In the genomic region with DNA sequence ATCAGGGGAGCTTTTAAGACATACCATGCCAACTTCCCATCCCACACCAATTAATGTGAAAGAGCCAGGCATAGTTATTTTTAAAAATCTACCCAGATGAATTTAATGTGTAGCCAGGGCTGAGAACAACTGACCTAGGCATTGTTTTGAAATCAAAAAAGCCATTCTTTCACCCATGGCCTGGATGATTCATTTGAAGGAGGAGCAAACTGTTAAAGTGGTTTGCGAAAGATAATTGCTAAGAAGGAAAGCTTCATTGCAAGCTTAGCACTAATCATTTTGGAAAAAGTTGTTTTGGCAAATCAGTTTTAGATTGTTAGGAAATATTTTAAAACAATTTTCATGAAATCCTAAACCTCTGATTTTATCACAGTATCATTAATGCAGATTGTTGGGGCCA, we compare ENCODE assay signal across 13 cellular contexts. TPM values are rescaled to one million over a fixed set of nuclear protein-coding genes. Genes with fewer than 3 reads are reported as not detected.
DNase-seq lines count a peak whose midpoint lies in the region; ATAC-seq and TF ChIP-seq lines count a peak whose summit lies in the region.
"Had no signal": no experiment of that assay in that cellular context is flagged by ENCODE, and none has a peak within 500 bp of the region (broad histone marks: within the 10 kb centered on the region; RNA-seq: fewer than 3 reads in every experiment).

No MANE protein-coding gene starts in this region.

- H3K36me3 ChIP-seq in BLaER1 (no peaks in the 10 kb centered on the region), WERI-Rb-1 (no peaks in the 10 kb centered on the region), mesendoderm (ENCODE audit: control insufficient read depth, insufficient read depth, low read length) (no peaks in the 10 kb centered on the region)
- H3K36me3 ChIP-seq: pancreas had no signal

- H2BK120ac ChIP-seq in mesendoderm (ENCODE audit: low read depth, low read length): no peak overlapping the region

- DNase-seq in HT1080 (ENCODE audit: low read depth) (peak; percentile 10), amniotic epithelial cell (ENCODE audit: low read depth) (peak; percentile 76), kidney glomerular epithelial cell (lab: John Stamatoyannopoulos, UW) (peak; percentile 11), NCI-H2227 (lab: John Stamatoyannopoulos, UW; ENCODE audit: unreplicated experiment) (no peak), WERI-Rb-1 (no peak), mesendoderm (no peak)
- DNase-seq: activated CD8-positive, alpha-beta T cell treated with anti-CD3 and anti-CD28 coated beads for 36 hours; dorsolateral prefrontal cortex; pancreas had no signal

- no peak overlapping the region for H3K4me3 ChIP-seq in BLaER1
- no peak overlapping the region for H3K4me3 ChIP-seq in WERI-Rb-1 (ENCODE audit: low read depth, low read length)
- no peak overlapping the region for H3K4me3 ChIP-seq in mesendoderm (ENCODE audit: low read length)
- H3K4me3 ChIP-seq: dorsolateral prefrontal cortex, pancreas had no signal

- no peaks in the 10 kb centered on the region for H3K79me2 ChIP-seq in mesendoderm (ENCODE audit: control insufficient read depth, insufficient read depth, low read length)

- no peak overlapping the region for H4K8ac ChIP-seq in mesendoderm (ENCODE audit: low read depth, low read length)

- WGBS in mesendoderm (ENCODE audit: extremely low coverage, insufficient coverage, low lambda C conversion rate): no CpG with 5 or more reads among the region's 1 CpG

- H2BK5ac ChIP-seq in mesendoderm (ENCODE audit: low read length): no peak overlapping the region

- H4K5ac ChIP-seq in mesendoderm (ENCODE audit: low read length): no peak overlapping the region

- H3K23ac ChIP-seq in mesendoderm (ENCODE audit: low read length): no peak overlapping the region

- H4K20me1 ChIP-seq in BLaER1: no peaks in the 10 kb centered on the region

- no peak overlapping the region for H2AK5ac ChIP-seq in mesendoderm (ENCODE audit: low read length)

- no peaks in the 10 kb centered on the region for H3K27me3 ChIP-seq in BLaER1
- H3K27me3 ChIP-seq in WERI-Rb-1 (ENCODE audit: insufficient read depth, low read depth, severe bottlenecking): no peaks in the 10 kb centered on the region
- H3K27me3 ChIP-seq in mesendoderm (ENCODE audit: insufficient read depth, low read length, poor library complexity): no peaks in the 10 kb centered on the region
- H3K27me3 ChIP-seq: pancreas had no signal

- peak overlapping the region; percentile 25; the same call in 1 of the 2 replicates for H3K4me2 ChIP-seq in BLaER1
- H3K4me2 ChIP-seq in mesendoderm (ENCODE audit: low read length): no peak overlapping the region

- H3K4ac ChIP-seq in mesendoderm (ENCODE audit: low read depth, low read length): no peak overlapping the region

- H3K9ac ChIP-seq in BLaER1 (no peak overlapping the region), mesendoderm (ENCODE audit: low read length) (no peak overlapping the region)

- H3K9me3 ChIP-seq in BLaER1 (no peaks in the 10 kb centered on the region), WERI-Rb-1 (ENCODE audit: severe bottlenecking) (no peaks in the 10 kb centered on the region)
- H3K9me3 ChIP-seq: pancreas had no signal

- no peak overlapping the region for H2BK15ac ChIP-seq in mesendoderm (replicated peaks; ENCODE audit: low read depth)

- no peak overlapping the region for H3K56ac ChIP-seq in mesendoderm (ENCODE audit: low read length)

- H3K27ac ChIP-seq in BLaER1: no peak overlapping the region
- no peak overlapping the region for H3K27ac ChIP-seq in WERI-Rb-1
- no peak overlapping the region for H3K27ac ChIP-seq in mesendoderm (ENCODE audit: low read depth, low read length)
- H3K27ac ChIP-seq: dorsolateral prefrontal cortex, pancreas had no signal

- no peak for ATAC-seq in HG03095 (IDR thresholded peaks at IDR 0.05; ENCODE audit: unreplicated experiment)
- ATAC-seq: activated CD8-positive, alpha-beta T cell treated with anti-CD3 and anti-CD28 coated beads for 36 hours; SK-N-SH treated with all-trans-retinoic acid at 6 μM for 48 hours had no signal

- peaks cover 15% of the 10 kb centered on the region for H3K4me1 ChIP-seq in BLaER1
- no peaks in the 10 kb centered on the region for H3K4me1 ChIP-seq in mesendoderm (ENCODE audit: control insufficient read depth, low read depth, low read length)
- H3K4me1 ChIP-seq: pancreas had no signal

- TF ChIP-seq CTCF in WERI-Rb-1 (IDR thresholded peaks at IDR 0.05; ENCODE audit: low read depth, low read length): no peak

- H3K18ac ChIP-seq in mesendoderm (ENCODE audit: low read length): no peak overlapping the region

- no peaks in the 10 kb centered on the region for H3K79me1 ChIP-seq in mesendoderm (ENCODE audit: low read length)

RNA-seq across cellular contexts. Expression of a gene that starts 2.1 kb away (rescaled TPM):
- total RNA-seq in HT1080 (2014; rRNA removed; shearing (Covaris generic)): 2.1 TPM in 1 of 2 replicates, not detected in the other
- polyA plus RNA-seq in HT1080 (2015; cell fraction: cytosol; rRNA removed): 0.56 and 0.70 TPM in 2 replicates
- not detected in 2 replicates for polyA plus RNA-seq in HT1080 (2015; cell fraction: nucleus; rRNA removed)
- polyA plus RNA-seq in mesendoderm (2013, experiment 1 of 2): 2.7 TPM
- 2.8 TPM for polyA plus RNA-seq in mesendoderm (2013, experiment 2 of 2)
- total RNA-seq: astrocyte had no signal
- polyA plus RNA-seq: pancreas had no signal

RNA-seq across cellular contexts. Expression of a gene that starts 22.0 kb away (rescaled TPM):
- total RNA-seq in HT1080 (2014; rRNA removed; shearing (Covaris generic)): not detected in 2 replicates
- polyA plus RNA-seq in HT1080 (2015; cell fraction: cytosol; rRNA removed): 0.02 and 0.06 TPM in 2 replicates
- 0.03 and 0.18 TPM in 2 replicates for polyA plus RNA-seq in HT1080 (2015; cell fraction: nucleus; rRNA removed)
- 0.06 TPM for polyA plus RNA-seq in mesendoderm (2013, experiment 1 of 2)
- polyA plus RNA-seq in mesendoderm (2013, experiment 2 of 2): 0.04 TPM

RNA-seq across cellular contexts. Expression of a gene that starts 56.5 kb away (rescaled TPM):
- total RNA-seq in HT1080 (2014; rRNA removed; shearing (Covaris generic)): 150 and 163 TPM in 2 replicates
- 230 and 231 TPM in 2 replicates for polyA plus RNA-seq in HT1080 (2015; cell fraction: cytosol; rRNA removed)
- polyA plus RNA-seq in HT1080 (2015; cell fraction: nucleus; rRNA removed): 490 and 542 TPM in 2 replicates
- polyA plus RNA-seq in mesendoderm (2013, experiment 1 of 2): 39.8 TPM
- polyA plus RNA-seq in mesendoderm (2013, experiment 2 of 2): 35.6 TPM

Comparison
In these comparisons a context has a peak if more than half of its experiments do, and no peak if none do; other contexts are left out.
1. DNase-seq: peak in HT1080 (single experiment), amniotic epithelial cell (single experiment) and kidney glomerular epithelial cell (single experiment); none in NCI-H2227 (single experiment), WERI-Rb-1 (single experiment) and mesendoderm (single experiment).